1 cellular context compared by ENCODE assay signal in genomic region chr12:49967042-49967776, GRCh38.
A peak's percentile ranks its signal among the peaks of the same experiment; 100 is the strongest.
TF ChIP-seq lines count a peak whose summit lies in the region.

No MANE protein-coding gene starts in this region.

TF ChIP-seq in HepG2, 621 proteins besides CTCF, POLR2A, EP300 and RAD21 (continued from another document and continues in another):
- TF ChIP-seq, protein P1, sequence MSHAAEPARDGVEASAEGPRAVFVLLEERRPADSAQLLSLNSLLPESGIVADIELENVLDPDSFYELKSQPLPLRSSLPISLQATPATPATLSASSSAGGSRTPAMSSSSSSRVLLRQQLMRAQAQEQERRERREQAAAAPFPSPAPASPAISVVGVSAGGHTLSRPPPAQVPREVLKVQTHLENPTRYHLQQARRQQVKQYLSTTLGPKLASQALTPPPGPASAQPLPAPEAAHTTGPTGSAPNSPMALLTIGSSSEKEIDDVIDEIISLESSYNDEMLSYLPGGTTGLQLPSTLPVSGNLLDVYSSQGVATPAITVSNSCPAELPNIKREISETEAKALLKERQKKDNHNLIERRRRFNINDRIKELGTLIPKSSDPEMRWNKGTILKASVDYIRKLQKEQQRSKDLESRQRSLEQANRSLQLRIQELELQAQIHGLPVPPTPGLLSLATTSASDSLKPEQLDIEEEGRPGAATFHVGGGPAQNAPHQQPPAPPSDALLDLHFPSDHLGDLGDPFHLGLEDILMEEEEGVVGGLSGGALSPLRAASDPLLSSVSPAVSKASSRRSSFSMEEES (CRISPR knock-in tag; IDR thresholded peaks at IDR 0.05): no peak
- peak; percentile 96 for TF ChIP-seq STAG1 (CRISPR knock-in tag; IDR thresholded peaks at IDR 0.05)
- no peak; the same call in 1 of the 2 replicates for TF ChIP-seq SAFB2 (CRISPR knock-in tag; IDR thresholded peaks at IDR 0.05; ENCODE audit: borderline replicate concordance, low read depth)
- TF ChIP-seq, protein P2, sequence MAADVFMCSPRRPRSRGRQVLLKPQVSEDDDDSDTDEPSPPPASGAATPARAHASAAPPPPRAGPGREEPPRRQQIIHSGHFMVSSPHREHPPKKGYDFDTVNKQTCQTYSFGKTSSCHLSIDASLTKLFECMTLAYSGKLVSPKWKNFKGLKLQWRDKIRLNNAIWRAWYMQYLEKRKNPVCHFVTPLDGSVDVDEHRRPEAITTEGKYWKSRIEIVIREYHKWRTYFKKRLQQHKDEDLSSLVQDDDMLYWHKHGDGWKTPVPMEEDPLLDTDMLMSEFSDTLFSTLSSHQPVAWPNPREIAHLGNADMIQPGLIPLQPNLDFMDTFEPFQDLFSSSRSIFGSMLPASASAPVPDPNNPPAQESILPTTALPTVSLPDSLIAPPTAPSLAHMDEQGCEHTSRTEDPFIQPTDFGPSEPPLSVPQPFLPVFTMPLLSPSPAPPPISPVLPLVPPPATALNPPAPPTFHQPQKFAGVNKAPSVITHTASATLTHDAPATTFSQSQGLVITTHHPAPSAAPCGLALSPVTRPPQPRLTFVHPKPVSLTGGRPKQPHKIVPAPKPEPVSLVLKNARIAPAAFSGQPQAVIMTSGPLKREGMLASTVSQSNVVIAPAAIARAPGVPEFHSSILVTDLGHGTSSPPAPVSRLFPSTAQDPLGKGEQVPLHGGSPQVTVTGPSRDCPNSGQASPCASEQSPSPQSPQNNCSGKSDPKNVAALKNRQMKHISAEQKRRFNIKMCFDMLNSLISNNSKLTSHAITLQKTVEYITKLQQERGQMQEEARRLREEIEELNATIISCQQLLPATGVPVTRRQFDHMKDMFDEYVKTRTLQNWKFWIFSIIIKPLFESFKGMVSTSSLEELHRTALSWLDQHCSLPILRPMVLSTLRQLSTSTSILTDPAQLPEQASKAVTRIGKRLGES (CRISPR knock-in tag; IDR thresholded peaks at IDR 0.05; ENCODE audit: borderline replicate concordance): no peak
- no peak for TF ChIP-seq ZSCAN20 (CRISPR knock-in tag; IDR thresholded peaks at IDR 0.05; ENCODE audit: borderline replicate concordance)
- no peak for TF ChIP-seq RFX3 (CRISPR knock-in tag; IDR thresholded peaks at IDR 0.05)
- TF ChIP-seq CBFB (CRISPR knock-in tag; IDR thresholded peaks at IDR 0.05): 0 out of 2 replicates have a peak, but pooled peaks have one; percentile 37
- no peak for TF ChIP-seq ZBTB40 (IDR thresholded peaks at IDR 0.05)
- peak; percentile 31; the same call in 1 of the 2 replicates for TF ChIP-seq ZBTB40 (CRISPR knock-in tag; IDR thresholded peaks at IDR 0.05)
- no peak for TF ChIP-seq ZNF552 (CRISPR knock-in tag; IDR thresholded peaks at IDR 0.05; ENCODE audit: borderline replicate concordance)
- TF ChIP-seq ZNF431 (CRISPR knock-in tag; IDR thresholded peaks at IDR 0.05; ENCODE audit: borderline replicate concordance, low read depth): 0 out of 2 replicates have a peak, but pooled peaks have one; percentile 26
- TF ChIP-seq, protein P3, sequence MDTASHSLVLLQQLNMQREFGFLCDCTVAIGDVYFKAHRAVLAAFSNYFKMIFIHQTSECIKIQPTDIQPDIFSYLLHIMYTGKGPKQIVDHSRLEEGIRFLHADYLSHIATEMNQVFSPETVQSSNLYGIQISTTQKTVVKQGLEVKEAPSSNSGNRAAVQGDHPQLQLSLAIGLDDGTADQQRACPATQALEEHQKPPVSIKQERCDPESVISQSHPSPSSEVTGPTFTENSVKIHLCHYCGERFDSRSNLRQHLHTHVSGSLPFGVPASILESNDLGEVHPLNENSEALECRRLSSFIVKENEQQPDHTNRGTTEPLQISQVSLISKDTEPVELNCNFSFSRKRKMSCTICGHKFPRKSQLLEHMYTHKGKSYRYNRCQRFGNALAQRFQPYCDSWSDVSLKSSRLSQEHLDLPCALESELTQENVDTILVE (CRISPR knock-in tag; IDR thresholded peaks at IDR 0.05): no peak
- peak; percentile 13; the same call in 1 of the 2 replicates for TF ChIP-seq ZNF572 (CRISPR knock-in tag; IDR thresholded peaks at IDR 0.05)
- peak; percentile 38; the same call in 1 of the 2 replicates for TF ChIP-seq RXRB (CRISPR knock-in tag; IDR thresholded peaks at IDR 0.05; ENCODE audit: borderline replicate concordance)
- no peak for TF ChIP-seq GATA4 (IDR thresholded peaks at IDR 0.05; ENCODE audit: borderline replicate concordance, low read depth)
- TF ChIP-seq, protein P4, sequence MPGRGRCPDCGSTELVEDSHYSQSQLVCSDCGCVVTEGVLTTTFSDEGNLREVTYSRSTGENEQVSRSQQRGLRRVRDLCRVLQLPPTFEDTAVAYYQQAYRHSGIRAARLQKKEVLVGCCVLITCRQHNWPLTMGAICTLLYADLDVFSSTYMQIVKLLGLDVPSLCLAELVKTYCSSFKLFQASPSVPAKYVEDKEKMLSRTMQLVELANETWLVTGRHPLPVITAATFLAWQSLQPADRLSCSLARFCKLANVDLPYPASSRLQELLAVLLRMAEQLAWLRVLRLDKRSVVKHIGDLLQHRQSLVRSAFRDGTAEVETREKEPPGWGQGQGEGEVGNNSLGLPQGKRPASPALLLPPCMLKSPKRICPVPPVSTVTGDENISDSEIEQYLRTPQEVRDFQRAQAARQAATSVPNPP (CRISPR knock-in tag; IDR thresholded peaks at IDR 0.05): no peak
- peak; percentile 68; the same call in 1 of the 2 replicates for TF ChIP-seq ZNF235 (CRISPR knock-in tag; IDR thresholded peaks at IDR 0.05; ENCODE audit: borderline replicate concordance)
- 0 out of 2 replicates have a peak, but pooled peaks have one; percentile 33 for TF ChIP-seq SALL1 (CRISPR knock-in tag; IDR thresholded peaks at IDR 0.05)
- no peak for TF ChIP-seq ZNF530 (CRISPR knock-in tag; IDR thresholded peaks at IDR 0.05; ENCODE audit: low read depth)
- TF ChIP-seq KDM5A (IDR thresholded peaks at IDR 0.05; ENCODE audit: borderline replicate concordance, low read length): no peak
- TF ChIP-seq BCL3 (CRISPR knock-in tag; IDR thresholded peaks at IDR 0.05): 0 out of 2 replicates have a peak, but pooled peaks have one; percentile 29
- no peak for TF ChIP-seq SRSF1 (optimal IDR thresholded peaks at IDR 0.05; ENCODE audit: low read depth, low read length)
- TF ChIP-seq HNF4A (CRISPR knock-in tag; IDR thresholded peaks at IDR 0.05): no peak
- TF ChIP-seq ZNF747 (CRISPR knock-in tag; IDR thresholded peaks at IDR 0.05; ENCODE audit: borderline replicate concordance): peak; percentile 74; the same call in 1 of the 2 replicates
- TF ChIP-seq ATF7-NPFF (CRISPR knock-in tag; IDR thresholded peaks at IDR 0.05; ENCODE audit: low read depth): peak; percentile 65; the same call in 1 of the 2 replicates
- TF ChIP-seq, protein P5, sequence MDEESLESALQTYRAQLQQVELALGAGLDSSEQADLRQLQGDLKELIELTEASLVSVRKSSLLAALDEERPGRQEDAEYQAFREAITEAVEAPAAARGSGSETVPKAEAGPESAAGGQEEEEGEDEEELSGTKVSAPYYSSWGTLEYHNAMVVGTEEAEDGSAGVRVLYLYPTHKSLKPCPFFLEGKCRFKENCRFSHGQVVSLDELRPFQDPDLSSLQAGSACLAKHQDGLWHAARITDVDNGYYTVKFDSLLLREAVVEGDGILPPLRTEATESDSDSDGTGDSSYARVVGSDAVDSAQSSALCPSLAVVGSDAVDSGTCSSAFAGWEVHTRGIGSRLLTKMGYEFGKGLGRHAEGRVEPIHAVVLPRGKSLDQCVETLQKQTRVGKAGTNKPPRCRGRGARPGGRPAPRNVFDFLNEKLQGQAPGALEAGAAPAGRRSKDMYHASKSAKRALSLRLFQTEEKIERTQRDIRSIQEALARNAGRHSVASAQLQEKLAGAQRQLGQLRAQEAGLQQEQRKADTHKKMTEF (CRISPR knock-in tag; IDR thresholded peaks at IDR 0.05): peak; percentile 65
- peak; percentile 61; the same call in 1 of the 2 replicates for TF ChIP-seq ZBED4 (CRISPR knock-in tag; IDR thresholded peaks at IDR 0.05; ENCODE audit: borderline replicate concordance)
- peak; percentile 18 for TF ChIP-seq HNRNPLL (IDR thresholded peaks at IDR 0.05; ENCODE audit: low read depth, low read length, poor library complexity, severe bottlenecking)
- TF ChIP-seq, protein P6, sequence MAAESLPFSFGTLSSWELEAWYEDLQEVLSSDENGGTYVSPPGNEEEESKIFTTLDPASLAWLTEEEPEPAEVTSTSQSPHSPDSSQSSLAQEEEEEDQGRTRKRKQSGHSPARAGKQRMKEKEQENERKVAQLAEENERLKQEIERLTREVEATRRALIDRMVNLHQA (CRISPR knock-in tag; IDR thresholded peaks at IDR 0.05): no peak
- TF ChIP-seq ZNF891 (CRISPR knock-in tag; IDR thresholded peaks at IDR 0.05): peak; percentile 75
- TF ChIP-seq ZFP36 (IDR thresholded peaks at IDR 0.05; ENCODE audit: borderline replicate concordance, low read depth, low read length, partially characterized antibody): no peak
- 0 out of 2 replicates have a peak, but pooled peaks have one; percentile 66 for TF ChIP-seq ZNF567 (CRISPR knock-in tag; IDR thresholded peaks at IDR 0.05; ENCODE audit: borderline replicate concordance)
